8 cellular contexts compared by ENCODE assay signal in the genomic region with DNA sequence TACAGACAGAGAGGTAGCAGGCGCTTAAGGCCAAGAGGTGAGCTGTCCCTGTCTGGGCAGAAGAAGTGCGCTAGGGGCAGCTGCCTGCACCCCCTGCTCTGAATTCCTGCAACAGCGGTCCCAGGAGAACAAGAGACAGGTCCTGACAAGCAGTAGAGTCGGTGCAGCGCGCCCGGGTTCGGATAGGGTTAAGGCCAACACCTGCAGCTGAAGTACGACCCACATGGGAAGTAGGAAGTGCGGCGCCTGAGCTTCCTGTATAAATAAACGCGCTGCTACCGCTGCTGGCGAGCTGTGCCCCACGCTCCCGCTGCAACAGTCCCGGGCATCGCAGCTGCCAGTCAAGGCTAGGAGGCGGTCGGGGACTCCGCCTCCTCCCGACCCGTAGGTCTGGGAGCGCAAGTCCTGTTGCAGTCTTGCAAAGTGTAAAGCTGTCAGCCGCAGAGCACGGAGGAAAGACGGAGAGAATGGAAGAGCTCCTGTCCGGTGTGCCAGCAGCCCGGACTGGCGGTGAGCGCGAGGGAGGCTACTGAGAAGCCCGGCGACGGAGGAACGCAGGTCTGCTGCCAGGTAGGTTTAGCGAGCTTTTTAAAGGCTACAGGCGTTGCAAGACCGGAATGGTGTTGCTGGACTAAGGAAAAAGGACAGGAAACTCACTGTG. TPM values are rescaled to one million over a fixed set of nuclear protein-coding genes. Genes with fewer than 3 reads are reported as not detected.
A peak's percentile ranks its signal among the peaks of the same experiment; 100 is the strongest.
DNase-seq lines count a peak whose midpoint lies in the region; ATAC-seq and TF ChIP-seq lines count a peak whose summit lies in the region.

A gene (plus strand): TSS at position 290 of the 661 bp plus-strand sequence. CDS start 12,185 bp downstream, outside the sequence.

- H3K36me3 ChIP-seq in heart right ventricle (no peaks in the 10 kb centered on the region), upper lobe of left lung (no peaks in the 10 kb centered on the region)

- H3K27me3 ChIP-seq in heart right ventricle (no peaks in the 10 kb centered on the region), upper lobe of left lung (no peaks in the 10 kb centered on the region)

- DNase-seq in NCI-H128 (lab: John Stamatoyannopoulos, UW; ENCODE audit: unreplicated experiment): peak; percentile 69
- DNase-seq in SW480 (ENCODE audit: low spot score): peak; percentile 85
- DNase-seq in heart right ventricle: peak; percentile 76 to 83
- DNase-seq in posterior vena cava (ENCODE audit: low spot score): peak; percentile 94
- peak; percentile 93 to 97 for DNase-seq in upper lobe of left lung

- 2 to 3% (median 2%) methylated on average over 40 of the region's 40 CpGs for WGBS in adipose tissue, 3 donors
- WGBS in heart right ventricle, 2 donors: 2% methylated on average over 40 of the region's 40 CpGs
- 1 to 2% methylated on average over 27 to 40 of the region's 40 CpGs for WGBS in upper lobe of left lung, 2 donors

- ATAC-seq in HG02678 (IDR thresholded peaks at IDR 0.05; ENCODE audit: unreplicated experiment): peak; percentile 89
- peak; percentile 89 to 99 (median 96) for ATAC-seq in heart right ventricle
- peak; percentile 95 to 96 for ATAC-seq in upper lobe of left lung (ENCODE audit: low FRiP score in 2 of 2)

- H3K27ac ChIP-seq in adipose tissue (ENCODE audit: low read depth, low read length) (no peak within 1 kb of the TSS), heart right ventricle (peak within 1 kb of the TSS; percentile 31 to 89 (median 82)), upper lobe of left lung (peak within 1 kb of the TSS; percentile 86 to 92 (median 90))

- TF ChIP-seq EP300 in upper lobe of left lung (IDR thresholded peaks at IDR 0.05): peak in 1 of 4 donors; percentile 70

- TF ChIP-seq CTCF in heart right ventricle (IDR thresholded peaks at IDR 0.05): no peak
- TF ChIP-seq CTCF in upper lobe of left lung (IDR thresholded peaks at IDR 0.05): peak in 2 of 6 experiments; percentile 4 to 9

- intact Hi-C loops in heart right ventricle (cut with DNase I) (loop anchor here in 3 of 10 donors (5.0 kb wide), 3 partner anchors 55 to 115 kb away; no protein-coding TSS in a partner anchor), posterior vena cava (cut with DNase I) (no loop called here)

- peaks cover 0 to 66% (median 30%) of the 10 kb centered on the region in 9 donors for H3K4me1 ChIP-seq in heart right ventricle
- peaks cover 22 to 46% (median 32%) of the 10 kb centered on the region in 4 donors for H3K4me1 ChIP-seq in upper lobe of left lung

- H3K4me3 ChIP-seq in GM08714 (ENCODE audit: low read length) (peak within 1 kb of the TSS; percentile 58), heart right ventricle (peak within 1 kb of the TSS; percentile 54 to 88 (median 68)), upper lobe of left lung (peak within 1 kb of the TSS; percentile 62 to 79 (median 70))

- H3K9me3 ChIP-seq in heart right ventricle (no peaks in the 10 kb centered on the region), upper lobe of left lung (no peaks in the 10 kb centered on the region)

- TF ChIP-seq POLR2A in upper lobe of left lung (IDR thresholded peaks at IDR 0.05): peak in 3 of 4 donors; percentile 83 to 98 (median 90)

RNA-seq across cellular contexts. Expression of the gene that starts here (rescaled TPM):
- polyA plus RNA-seq in adipose tissue (10 to 100 TPM in 2 of 3 donors, 1 to 10 TPM in 1; 2.1 to 16.5 (median 12.7) TPM), heart right ventricle (1 to 10 TPM; 6.1 to 8.3 TPM)
- total RNA-seq in heart right ventricle (10 to 100 TPM in 5 of 10 donors, 1 to 10 TPM in 5; 4.6 to 25.5 (median 12.1) TPM), posterior vena cava (10 to 100 TPM; 21.5 to 26.0 TPM), upper lobe of left lung (100 to 1,000 TPM in 1 of 6 donors, 10 to 100 TPM in 5; 46.1 to 105 (median 55.8) TPM)
